9 cellular contexts compared by ENCODE assay signal in the genomic region with DNA sequence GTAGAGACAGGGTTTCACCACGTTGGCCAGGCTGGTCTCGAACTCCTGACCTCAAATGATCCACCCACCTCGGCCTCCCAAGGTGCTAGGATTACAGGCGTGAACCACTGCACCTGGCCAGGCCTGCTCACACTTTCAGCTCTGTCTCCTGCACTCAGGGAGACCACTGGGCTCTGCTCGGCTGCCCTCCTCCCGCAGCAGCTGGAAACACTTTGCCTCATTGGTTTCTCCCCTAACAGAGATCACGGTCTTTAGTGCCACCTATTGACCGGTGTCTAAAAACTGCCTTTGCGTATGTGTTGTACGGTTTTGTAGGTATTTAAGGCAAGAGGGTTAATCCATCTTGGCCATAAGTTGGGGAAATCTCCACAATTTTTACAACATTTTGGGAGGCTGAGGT. TPM values are rescaled to one million over a fixed set of nuclear protein-coding genes. Genes with fewer than 3 reads are reported as not detected.
DNase-seq lines count a peak whose midpoint lies in the region; ATAC-seq and TF ChIP-seq lines count a peak whose summit lies in the region.
"Not testable (repeated sequence)": the region's sequence is repeated elsewhere in the genome, so short reads cannot be mapped to it uniquely, and the experiment has no call there.
"Had no signal": no experiment of that assay in that cellular context is flagged by ENCODE, and none has a peak within 500 bp of the region (broad histone marks: within the 10 kb centered on the region; RNA-seq: fewer than 3 reads in every experiment).

No MANE protein-coding gene starts in this region.

- intact Hi-C loops in upper lobe of right lung (cut with DNase I) = not testable (repeated sequence)

- not testable (repeated sequence) for H3K9me3 ChIP-seq in upper lobe of right lung

- TF ChIP-seq CTCF in LNCaP clone FGC (IDR thresholded peaks at IDR 0.05; ENCODE audit: control insufficient read depth, extremely low read depth, insufficient read depth) = peak; percentile 83
- TF ChIP-seq CTCF in upper lobe of right lung (IDR thresholded peaks at IDR 0.05) = peak; percentile 20

- TF ChIP-seq POLR2A in erythroblast (IDR thresholded peaks at IDR 0.05; ENCODE audit: low read length) = not testable (repeated sequence)

- H3K4me3 ChIP-seq in LNCaP clone FGC (ENCODE audit: low read depth, low read length); upper lobe of right lung: not testable (repeated sequence)

- peak; percentile 61 for ATAC-seq in GM21825 (IDR thresholded peaks at IDR 0.05; ENCODE audit: unreplicated experiment)
- ATAC-seq in upper lobe of right lung = peak; percentile 80

- H3K36me3 ChIP-seq in upper lobe of right lung = not testable (repeated sequence)

- not testable (repeated sequence) for H3K27ac ChIP-seq in upper lobe of right lung

- H3K27me3 ChIP-seq in upper lobe of right lung = not testable (repeated sequence)

- DNase-seq in EL (peak; percentile 63), LNCaP clone FGC (ENCODE audit: low read depth) (peak; percentile 50), NCI-H69 (lab: John Stamatoyannopoulos, UW) (peak; percentile 89), erythroblast (lab: John Stamatoyannopoulos, UW) (peak; percentile 56 to 60), midbrain (lab: John Stamatoyannopoulos, UW) (peak; percentile 28)
- DNase-seq in activated CD4-positive, alpha-beta T cell treated with anti-CD3 and anti-CD28 coated beads for 48 hours = peak; percentile 32
- DNase-seq in upper lobe of right lung = not testable (repeated sequence)

- not testable (repeated sequence) for H3K4me1 ChIP-seq in upper lobe of right lung

RNA-seq across cellular contexts. Expression of a gene that starts 23.4 kb away (rescaled TPM):
- total RNA-seq in upper lobe of right lung = not detected
- total RNA-seq: mucosa of gallbladder had no signal
